Comparison of ENCODE assay signal across 20 cellular contexts in genomic region chr16:23334421-23334853, GRCh38. TPM values are rescaled to one million over a fixed set of nuclear protein-coding genes. Genes with fewer than 3 reads are reported as not detected.
DNase-seq lines count a peak whose midpoint lies in the region; ATAC-seq and TF ChIP-seq lines count a peak whose summit lies in the region.
"Had no signal": no experiment of that assay in that cellular context is flagged by ENCODE, and none has a peak within 500 bp of the region (broad histone marks: within the 10 kb centered on the region; RNA-seq: fewer than 3 reads in every experiment).

No MANE protein-coding gene starts in this region.

- H3F3A ChIP-seq in PC-9 (ENCODE audit: insufficient read depth, low read depth): peaks cover 28% of the 10 kb centered on the region

- TF ChIP-seq CTCF in A673 (conservative IDR thresholded peaks at IDR 0.05; ENCODE audit: low read depth, low read length) (no peak), PC-9 (conservative IDR thresholded peaks at IDR 0.05) (no peak)

- no peak overlapping the region for H3K4me2 ChIP-seq in PC-9
- H3K4me2 ChIP-seq: A549 had no signal

- no peaks in the 10 kb centered on the region for H3K9me2 ChIP-seq in PC-9 (ENCODE audit: insufficient read depth)

- H3K4me3 ChIP-seq in A673 (ENCODE audit: low read depth, low read length, poor library complexity, severe bottlenecking): no peak overlapping the region
- H3K4me3 ChIP-seq in PC-9: no peak overlapping the region
- H3K4me3 ChIP-seq: A549, colonic mucosa, lower lobe of right lung, suprapubic skin had no signal

- H3K36me3 ChIP-seq in A673 (ENCODE audit: insufficient read depth, low read length, poor library complexity, severe bottlenecking) (no peaks in the 10 kb centered on the region), PC-9 (ENCODE audit: low read depth) (no peaks in the 10 kb centered on the region)
- H3K36me3 ChIP-seq: colonic mucosa, lower lobe of right lung, suprapubic skin had no signal

- H2AFZ ChIP-seq in PC-9: no peak overlapping the region

- ATAC-seq in GM18858 (IDR thresholded peaks at IDR 0.05; ENCODE audit: unreplicated experiment): peak; percentile 32
- ATAC-seq in GM21723 (IDR thresholded peaks at IDR 0.05; ENCODE audit: unreplicated experiment): peak; percentile 37
- no peak for ATAC-seq in HG02798 (IDR thresholded peaks at IDR 0.05; ENCODE audit: poor library complexity, unreplicated experiment)
- ATAC-seq: activated CD8-positive, alpha-beta T cell treated with anti-CD3 and anti-CD28 coated beads for 36 hours; activated T-helper 17 cell treated with anti-CD3 and anti-CD28 coated beads, Interleukin-2, amount 50 U/mL, for 72 hours; CD8-positive, alpha-beta T cell; natural killer cell treated with Interleukin-12 subunit alpha and Interleukin-12 subunit beta and Interleukin-15 and Interleukin-18, amount 100 ng/mL, for 72 hours had no signal

- CTCF ChIA-PET in A673 (lab: Charles Lee): no interaction called here
- CTCF ChIA-PET in PC-9 (lab: Charles Lee): no interaction called here

- POLR2A ChIA-PET in A673 (lab: Charles Lee; ENCODE audit: low non-redundant PET): no interaction called here
- POLR2A ChIA-PET in PC-9 (lab: Charles Lee; ENCODE audit: unreplicated experiment): interaction anchor here (0.7 kb wide), 1 partner anchor 223 kb away, joined by 4 read pairs; the partner anchor contains the start of gene UBFD1

- H3K79me2 ChIP-seq in PC-9 (ENCODE audit: low read depth): no peaks in the 10 kb centered on the region

- H3K4me1 ChIP-seq in A673 (ENCODE audit: insufficient read depth, low read length, poor library complexity, severe bottlenecking) (peaks cover 6% of the 10 kb centered on the region), PC-9 (replicated peaks; ENCODE audit: insufficient read depth) (peaks cover 46% of the 10 kb centered on the region)
- H3K4me1 ChIP-seq: colonic mucosa had no signal

- DNase-seq in A673 (ENCODE audit: low spot score) (no peak), PC-9 (no peak), NCI-H446 (lab: John Stamatoyannopoulos, UW) (no peak), ureter (ENCODE audit: low spot score) (no peak)
- no peak for DNase-seq in activated CD8-positive, alpha-beta memory T cell treated with anti-CD3 and anti-CD28 coated beads, Interleukin-2, amount 50 U/mL, for 4 hours
- DNase-seq: activated CD8-positive, alpha-beta T cell treated with anti-CD3 and anti-CD28 coated beads for 36 hours; anterior cingulate cortex; CD8-positive, alpha-beta T cell; colonic mucosa; lower lobe of right lung; NCI-H2171; retina had no signal

- H3K27ac ChIP-seq in A673 (ENCODE audit: low read depth, low read length, poor library complexity, severe bottlenecking) (peak overlapping the region; percentile 61), PC-9 (peak overlapping the region; percentile 16; the same call in 1 of the 2 replicates)
- H3K27ac ChIP-seq: A549, colonic mucosa, lower lobe of right lung, suprapubic skin had no signal

- H3K27me3 ChIP-seq in A673 (replicated peaks; ENCODE audit: insufficient read depth, low read depth, low read length, poor library complexity) (no peaks in the 10 kb centered on the region), PC-9 (ENCODE audit: insufficient read depth, low read depth) (no peaks in the 10 kb centered on the region)
- H3K27me3 ChIP-seq: colonic mucosa, suprapubic skin had no signal

- H4K20me1 ChIP-seq in PC-9 (ENCODE audit: insufficient read depth): no peaks in the 10 kb centered on the region

- intact Hi-C loops in A673 (cut with micrococcal nuclease; ENCODE audit: unreplicated experiment): loop anchor here (5.0 kb wide), 1 partner anchor 152 kb away; the partner anchor contains the start of gene SCNN1G
- intact Hi-C loops in PC-9 (cut with micrococcal nuclease; ENCODE audit: unreplicated experiment): loop anchor here (10.0 kb wide), 1 partner anchor 80 kb away; no protein-coding TSS in a partner anchor

- H3K9me3 ChIP-seq in A673 (ENCODE audit: low read depth, low read length, poor library complexity, severe bottlenecking) (no peaks in the 10 kb centered on the region), PC-9 (ENCODE audit: insufficient read depth, low read depth) (no peaks in the 10 kb centered on the region)
- H3K9me3 ChIP-seq: colonic mucosa, lower lobe of right lung, suprapubic skin had no signal

- no TSS peak for BruUV-seq in A673 (replicated peaks; lab: Mats Ljungman, UMichigan)
- no TSS peak for BruUV-seq in PC-9 (replicated peaks; lab: Mats Ljungman, UMichigan)

RNA-seq across cellular contexts. Expression of gene SCNN1B, which starts 32.3 kb away (rescaled TPM):
- total RNA-seq in A673 (2021) (1.5 and 2.5 TPM in 2 replicates), PC-9 (2021) (0.57 and 0.60 TPM in 2 replicates), ureter (55.8 TPM)
- total RNA-seq: activated CD8-positive, alpha-beta T cell treated with anti-CD3 and anti-CD28 coated beads for 36 hours; activated T-helper 17 cell treated with anti-CD3 and anti-CD28 coated beads, Interleukin-2, amount 50 U/mL, for 72 hours; CD8-positive, alpha-beta T cell; natural killer cell treated with Interleukin-12 subunit alpha and Interleukin-12 subunit beta and Interleukin-15 and Interleukin-18, amount 100 ng/mL, for 72 hours; SK-MEL-5 had no signal

Comparison
In these comparisons a context has a peak if more than half of its experiments do, and no peak if none do; other contexts are left out.
1. RNA of gene SCNN1B, which starts 32.3 kb away (total RNA-seq): 55.8 TPM in ureter (single experiment); 1.5 to 2.5 TPM in A673 and 0.57 to 0.60 TPM in PC-9; every median in the first group is over 10 times any median in the second.